Comparison of ENCODE assay signal across 1 cellular context in genomic region chr11:77065878-77066228, GRCh38.
TF ChIP-seq lines count a peak whose summit lies in the region.

No MANE protein-coding gene starts in this region.

TF ChIP-seq in HepG2, 621 proteins besides CTCF, POLR2A, EP300 and RAD21 (continues in another document):
- TF ChIP-seq MZF1 (CRISPR knock-in tag; IDR thresholded peaks at IDR 0.05; ENCODE audit: borderline replicate concordance): no peak
- TF ChIP-seq, protein P1, sequence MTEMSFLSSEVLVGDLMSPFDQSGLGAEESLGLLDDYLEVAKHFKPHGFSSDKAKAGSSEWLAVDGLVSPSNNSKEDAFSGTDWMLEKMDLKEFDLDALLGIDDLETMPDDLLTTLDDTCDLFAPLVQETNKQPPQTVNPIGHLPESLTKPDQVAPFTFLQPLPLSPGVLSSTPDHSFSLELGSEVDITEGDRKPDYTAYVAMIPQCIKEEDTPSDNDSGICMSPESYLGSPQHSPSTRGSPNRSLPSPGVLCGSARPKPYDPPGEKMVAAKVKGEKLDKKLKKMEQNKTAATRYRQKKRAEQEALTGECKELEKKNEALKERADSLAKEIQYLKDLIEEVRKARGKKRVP (CRISPR knock-in tag; IDR thresholded peaks at IDR 0.05): peak in 1 of 2 experiments; percentile 87; a peak in 2 of 4 replicates
- TF ChIP-seq ZNF33B (CRISPR knock-in tag; IDR thresholded peaks at IDR 0.05): 0 out of 2 replicates have a peak, but pooled peaks have one; percentile 1
- no peak for TF ChIP-seq ZNF234 (CRISPR knock-in tag; conservative IDR thresholded peaks at IDR 0.05)
- TF ChIP-seq PAF1 (CRISPR knock-in tag; IDR thresholded peaks at IDR 0.05): no peak
- TF ChIP-seq ZBTB44 (CRISPR knock-in tag; IDR thresholded peaks at IDR 0.05): no peak
- 0 out of 2 replicates have a peak, but pooled peaks have one; percentile 34 for TF ChIP-seq HOXD1 (CRISPR knock-in tag; IDR thresholded peaks at IDR 0.05)
- no peak for TF ChIP-seq YEATS2 (CRISPR knock-in tag; IDR thresholded peaks at IDR 0.05; ENCODE audit: borderline replicate concordance)
- TF ChIP-seq ATF7-NPFF (CRISPR knock-in tag; IDR thresholded peaks at IDR 0.05; ENCODE audit: low read depth): no peak
- TF ChIP-seq KLF11 (CRISPR knock-in tag; IDR thresholded peaks at IDR 0.05): no peak
- TF ChIP-seq ZNF672 (CRISPR knock-in tag; IDR thresholded peaks at IDR 0.05): no peak
- TF ChIP-seq CCDC6 (CRISPR knock-in tag; IDR thresholded peaks at IDR 0.05): 0 out of 2 replicates have a peak, but pooled peaks have one; percentile 1
- TF ChIP-seq, protein P2, sequence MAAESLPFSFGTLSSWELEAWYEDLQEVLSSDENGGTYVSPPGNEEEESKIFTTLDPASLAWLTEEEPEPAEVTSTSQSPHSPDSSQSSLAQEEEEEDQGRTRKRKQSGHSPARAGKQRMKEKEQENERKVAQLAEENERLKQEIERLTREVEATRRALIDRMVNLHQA (CRISPR knock-in tag; IDR thresholded peaks at IDR 0.05): no peak
- no peak for TF ChIP-seq BCLAF1 (IDR thresholded peaks at IDR 0.05)
- TF ChIP-seq ZNF33A (CRISPR knock-in tag; IDR thresholded peaks at IDR 0.05; ENCODE audit: borderline replicate concordance): no peak
- no peak for TF ChIP-seq SMARCC2 (IDR thresholded peaks at IDR 0.05)
- no peak for TF ChIP-seq ZNF83 (CRISPR knock-in tag; IDR thresholded peaks at IDR 0.05; ENCODE audit: borderline replicate concordance)
- no peak for TF ChIP-seq ZNF34 (CRISPR knock-in tag; IDR thresholded peaks at IDR 0.05; ENCODE audit: borderline replicate concordance)
- TF ChIP-seq, protein P3, sequence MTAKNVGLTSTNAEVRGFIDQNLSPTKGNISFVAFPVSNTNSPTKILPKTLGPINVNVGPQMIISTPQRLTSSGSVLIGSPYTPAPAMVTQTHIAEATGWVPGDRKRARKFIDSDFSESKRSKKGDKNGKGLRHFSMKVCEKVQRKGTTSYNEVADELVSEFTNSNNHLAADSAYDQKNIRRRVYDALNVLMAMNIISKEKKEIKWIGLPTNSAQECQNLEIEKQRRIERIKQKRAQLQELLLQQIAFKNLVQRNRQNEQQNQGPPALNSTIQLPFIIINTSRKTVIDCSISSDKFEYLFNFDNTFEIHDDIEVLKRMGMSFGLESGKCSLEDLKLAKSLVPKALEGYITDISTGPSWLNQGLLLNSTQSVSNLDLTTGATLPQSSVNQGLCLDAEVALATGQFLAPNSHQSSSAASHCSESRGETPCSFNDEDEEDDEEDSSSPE (CRISPR knock-in tag; IDR thresholded peaks at IDR 0.05): no peak
- TF ChIP-seq HES4 (CRISPR knock-in tag; IDR thresholded peaks at IDR 0.05; ENCODE audit: borderline replicate concordance): no peak
- TF ChIP-seq, protein P4, sequence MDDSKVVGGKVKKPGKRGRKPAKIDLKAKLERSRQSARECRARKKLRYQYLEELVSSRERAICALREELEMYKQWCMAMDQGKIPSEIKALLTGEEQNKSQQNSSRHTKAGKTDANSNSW (CRISPR knock-in tag; IDR thresholded peaks at IDR 0.05; ENCODE audit: borderline replicate concordance): no peak
- no peak for TF ChIP-seq ARNT2 (CRISPR knock-in tag; IDR thresholded peaks at IDR 0.05; ENCODE audit: low read depth)
- TF ChIP-seq, protein P5, sequence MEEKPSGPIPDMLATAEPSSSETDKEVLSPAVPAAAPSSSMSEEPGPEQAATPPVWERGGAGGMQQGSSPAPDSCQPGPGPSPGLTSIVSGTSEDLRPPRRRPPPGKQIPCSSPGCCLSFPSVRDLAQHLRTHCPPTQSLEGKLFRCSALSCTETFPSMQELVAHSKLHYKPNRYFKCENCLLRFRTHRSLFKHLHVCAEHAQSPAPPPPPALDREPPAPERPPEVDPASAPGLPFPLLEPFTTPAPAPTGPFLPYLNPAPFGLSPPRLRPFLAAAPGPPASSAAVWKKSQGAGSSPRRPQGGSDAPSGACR (CRISPR knock-in tag; IDR thresholded peaks at IDR 0.05): no peak
- TF ChIP-seq POLR2AphosphoS2 (IDR thresholded peaks at IDR 0.05; ENCODE audit: low read depth, low read length): no peak
- TF ChIP-seq KLF12 (CRISPR knock-in tag; IDR thresholded peaks at IDR 0.05; ENCODE audit: borderline replicate concordance): no peak
- TF ChIP-seq ZNF318 (CRISPR knock-in tag; IDR thresholded peaks at IDR 0.05): no peak
- no peak for TF ChIP-seq ZNF569 (CRISPR knock-in tag; IDR thresholded peaks at IDR 0.05; ENCODE audit: borderline replicate concordance)
- TF ChIP-seq, protein P6, sequence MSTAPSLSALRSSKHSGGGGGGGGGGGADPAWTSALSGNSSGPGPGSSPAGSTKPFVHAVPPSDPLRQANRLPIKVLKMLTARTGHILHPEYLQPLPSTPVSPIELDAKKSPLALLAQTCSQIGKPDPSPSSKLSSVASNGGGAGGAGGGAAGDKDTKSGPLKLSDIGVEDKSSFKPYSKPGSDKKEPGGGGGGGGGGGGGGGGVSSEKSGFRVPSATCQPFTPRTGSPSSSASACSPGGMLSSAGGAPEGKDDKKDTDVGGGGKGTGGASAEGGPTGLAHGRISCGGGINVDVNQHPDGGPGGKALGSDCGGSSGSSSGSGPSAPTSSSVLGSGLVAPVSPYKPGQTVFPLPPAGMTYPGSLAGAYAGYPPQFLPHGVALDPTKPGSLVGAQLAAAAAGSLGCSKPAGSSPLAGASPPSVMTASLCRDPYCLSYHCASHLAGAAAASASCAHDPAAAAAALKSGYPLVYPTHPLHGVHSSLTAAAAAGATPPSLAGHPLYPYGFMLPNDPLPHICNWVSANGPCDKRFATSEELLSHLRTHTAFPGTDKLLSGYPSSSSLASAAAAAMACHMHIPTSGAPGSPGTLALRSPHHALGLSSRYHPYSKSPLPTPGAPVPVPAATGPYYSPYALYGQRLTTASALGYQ (CRISPR knock-in tag; IDR thresholded peaks at IDR 0.05): no peak
- TF ChIP-seq, protein P7, sequence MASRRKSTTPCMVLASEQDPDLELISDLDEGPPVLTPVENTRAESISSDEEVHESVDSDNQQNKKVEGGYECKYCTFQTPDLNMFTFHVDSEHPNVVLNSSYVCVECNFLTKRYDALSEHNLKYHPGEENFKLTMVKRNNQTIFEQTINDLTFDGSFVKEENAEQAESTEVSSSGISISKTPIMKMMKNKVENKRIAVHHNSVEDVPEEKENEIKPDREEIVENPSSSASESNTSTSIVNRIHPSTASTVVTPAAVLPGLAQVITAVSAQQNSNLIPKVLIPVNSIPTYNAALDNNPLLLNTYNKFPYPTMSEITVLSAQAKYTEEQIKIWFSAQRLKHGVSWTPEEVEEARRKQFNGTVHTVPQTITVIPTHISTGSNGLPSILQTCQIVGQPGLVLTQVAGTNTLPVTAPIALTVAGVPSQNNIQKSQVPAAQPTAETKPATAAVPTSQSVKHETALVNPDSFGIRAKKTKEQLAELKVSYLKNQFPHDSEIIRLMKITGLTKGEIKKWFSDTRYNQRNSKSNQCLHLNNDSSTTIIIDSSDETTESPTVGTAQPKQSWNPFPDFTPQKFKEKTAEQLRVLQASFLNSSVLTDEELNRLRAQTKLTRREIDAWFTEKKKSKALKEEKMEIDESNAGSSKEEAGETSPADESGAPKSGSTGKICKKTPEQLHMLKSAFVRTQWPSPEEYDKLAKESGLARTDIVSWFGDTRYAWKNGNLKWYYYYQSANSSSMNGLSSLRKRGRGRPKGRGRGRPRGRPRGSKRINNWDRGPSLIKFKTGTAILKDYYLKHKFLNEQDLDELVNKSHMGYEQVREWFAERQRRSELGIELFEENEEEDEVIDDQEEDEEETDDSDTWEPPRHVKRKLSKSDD (CRISPR knock-in tag; IDR thresholded peaks at IDR 0.05; ENCODE audit: low read depth): no peak
- no peak for TF ChIP-seq PAX8 (CRISPR knock-in tag; IDR thresholded peaks at IDR 0.05; ENCODE audit: borderline replicate concordance)
- TF ChIP-seq U2AF1 (optimal IDR thresholded peaks at IDR 0.05; ENCODE audit: low read depth, low read length): peak; percentile 37
- no peak for TF ChIP-seq SP4 (CRISPR knock-in tag; IDR thresholded peaks at IDR 0.05)
- no peak for TF ChIP-seq MTA3 (CRISPR knock-in tag; IDR thresholded peaks at IDR 0.05)
- TF ChIP-seq MTF2 (CRISPR knock-in tag; IDR thresholded peaks at IDR 0.05; ENCODE audit: borderline replicate concordance): no peak
- TF ChIP-seq ZNF484 (CRISPR knock-in tag; IDR thresholded peaks at IDR 0.05; ENCODE audit: borderline replicate concordance, low read depth): no peak
- TF ChIP-seq NRL (CRISPR knock-in tag; IDR thresholded peaks at IDR 0.05; ENCODE audit: borderline replicate concordance): no peak
